In the genomic region with DNA sequence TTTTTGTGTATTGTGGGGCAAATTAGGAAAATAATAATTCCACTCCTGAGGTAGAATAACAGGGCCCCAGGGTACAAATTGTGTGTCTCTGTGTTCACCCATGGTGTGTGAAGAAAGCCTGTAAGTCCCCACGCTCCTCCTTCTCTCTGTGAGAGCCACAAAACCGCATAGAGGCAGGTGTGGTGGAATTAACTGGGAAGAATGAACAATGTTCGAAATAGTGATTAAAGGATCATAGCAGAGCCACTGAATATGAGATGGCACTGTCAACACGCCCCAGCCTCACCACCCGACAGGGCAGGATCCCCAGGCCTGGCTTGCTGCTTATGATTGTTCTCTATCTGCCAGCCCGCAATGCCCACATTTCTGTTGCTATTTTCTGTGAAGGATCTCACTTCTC, we compare ENCODE assay signal across 2 cellular contexts.
TF ChIP-seq lines count a peak whose summit lies in the region.

No MANE protein-coding gene starts in this region.

TF ChIP-seq in GM23338, 12 proteins besides CTCF, POLR2A, EP300 and RAD21:
- TF ChIP-seq, protein P1, sequence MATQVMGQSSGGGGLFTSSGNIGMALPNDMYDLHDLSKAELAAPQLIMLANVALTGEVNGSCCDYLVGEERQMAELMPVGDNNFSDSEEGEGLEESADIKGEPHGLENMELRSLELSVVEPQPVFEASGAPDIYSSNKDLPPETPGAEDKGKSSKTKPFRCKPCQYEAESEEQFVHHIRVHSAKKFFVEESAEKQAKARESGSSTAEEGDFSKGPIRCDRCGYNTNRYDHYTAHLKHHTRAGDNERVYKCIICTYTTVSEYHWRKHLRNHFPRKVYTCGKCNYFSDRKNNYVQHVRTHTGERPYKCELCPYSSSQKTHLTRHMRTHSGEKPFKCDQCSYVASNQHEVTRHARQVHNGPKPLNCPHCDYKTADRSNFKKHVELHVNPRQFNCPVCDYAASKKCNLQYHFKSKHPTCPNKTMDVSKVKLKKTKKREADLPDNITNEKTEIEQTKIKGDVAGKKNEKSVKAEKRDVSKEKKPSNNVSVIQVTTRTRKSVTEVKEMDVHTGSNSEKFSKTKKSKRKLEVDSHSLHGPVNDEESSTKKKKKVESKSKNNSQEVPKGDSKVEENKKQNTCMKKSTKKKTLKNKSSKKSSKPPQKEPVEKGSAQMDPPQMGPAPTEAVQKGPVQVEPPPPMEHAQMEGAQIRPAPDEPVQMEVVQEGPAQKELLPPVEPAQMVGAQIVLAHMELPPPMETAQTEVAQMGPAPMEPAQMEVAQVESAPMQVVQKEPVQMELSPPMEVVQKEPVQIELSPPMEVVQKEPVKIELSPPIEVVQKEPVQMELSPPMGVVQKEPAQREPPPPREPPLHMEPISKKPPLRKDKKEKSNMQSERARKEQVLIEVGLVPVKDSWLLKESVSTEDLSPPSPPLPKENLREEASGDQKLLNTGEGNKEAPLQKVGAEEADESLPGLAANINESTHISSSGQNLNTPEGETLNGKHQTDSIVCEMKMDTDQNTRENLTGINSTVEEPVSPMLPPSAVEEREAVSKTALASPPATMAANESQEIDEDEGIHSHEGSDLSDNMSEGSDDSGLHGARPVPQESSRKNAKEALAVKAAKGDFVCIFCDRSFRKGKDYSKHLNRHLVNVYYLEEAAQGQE (IDR thresholded peaks at IDR 0.05; ENCODE audit: unreplicated experiment), result no peak
- no peak for TF ChIP-seq POLR2AphosphoS5 (IDR thresholded peaks at IDR 0.05; ENCODE audit: low read depth)
- no peak for TF ChIP-seq ZNF114 (CRISPR knock-in tag; IDR thresholded peaks at IDR 0.05)
- no peak for TF ChIP-seq NANOG (IDR thresholded peaks at IDR 0.05; ENCODE audit: borderline replicate concordance)
- TF ChIP-seq EZH2 (IDR thresholded peaks at IDR 0.05; ENCODE audit: low read depth, unreplicated experiment), result no peak
- TF ChIP-seq STAT1 (IDR thresholded peaks at IDR 0.05; ENCODE audit: unreplicated experiment), result no peak
- no peak for TF ChIP-seq CREB1 (CRISPR knock-in tag; IDR thresholded peaks at IDR 0.05; ENCODE audit: low read depth)

TF ChIP-seq in H1, 55 proteins besides CTCF, POLR2A, EP300 and RAD21:
- TF ChIP-seq YY1 (IDR thresholded peaks at IDR 0.05; ENCODE audit: low read depth, low read length) (no peak), GABPA (IDR thresholded peaks at IDR 0.05; ENCODE audit: borderline replicate concordance, insufficient read depth, low read length) (no peak), RNF2 (IDR thresholded peaks at IDR 0.05; ENCODE audit: borderline replicate concordance, low read depth, low read length, missing control alignments, poor library complexity, severe bottlenecking) (no peak), SP2 (IDR thresholded peaks at IDR 0.05; ENCODE audit: low read length) (no peak), HDAC2 (IDR thresholded peaks at IDR 0.05; ENCODE audit: borderline replicate concordance in 1 of 2, low read depth in 2 of 2, low read length in 2 of 2) (no peak)
